ENCODE assay signal across 1 cellular context in genomic region chr1:33117440-33118085, GRCh38.
TF ChIP-seq lines count a peak whose summit lies in the region.

No MANE protein-coding gene starts in this region.

TF ChIP-seq in HepG2, 621 proteins besides CTCF, POLR2A, EP300 and RAD21 (continued from another document):
- TF ChIP-seq ZNF784 (CRISPR knock-in tag; IDR thresholded peaks at IDR 0.05; ENCODE audit: borderline replicate concordance) (no peak), ZNF510 (CRISPR knock-in tag; IDR thresholded peaks at IDR 0.05; ENCODE audit: low read depth) (no peak), SOX6 (IDR thresholded peaks at IDR 0.05) (no peak), SOX6 (CRISPR knock-in tag; IDR thresholded peaks at IDR 0.05) (0 out of 2 replicates have a peak, but pooled peaks have one; percentile 20), ZNF629 (CRISPR knock-in tag; conservative IDR thresholded peaks at IDR 0.05) (peak; percentile 71), MEIS1 (CRISPR knock-in tag; IDR thresholded peaks at IDR 0.05; ENCODE audit: borderline replicate concordance) (no peak), SUZ12 (IDR thresholded peaks at IDR 0.05; ENCODE audit: low read depth, low read length) (no peak), KDM5B (CRISPR knock-in tag; IDR thresholded peaks at IDR 0.05; ENCODE audit: borderline replicate concordance) (0 out of 2 replicates have a peak, but pooled peaks have one; percentile 40), TOPORS (CRISPR knock-in tag; IDR thresholded peaks at IDR 0.05) (no peak), SOX13 (IDR thresholded peaks at IDR 0.05) (no peak), SOX13 (CRISPR knock-in tag; conservative IDR thresholded peaks at IDR 0.05 in 1 of 2, IDR thresholded peaks at IDR 0.05 in 1 of 2) (peak in 1 of 2 experiments; percentile 26; a peak in 1 of 4 replicates), KDM1A (CRISPR knock-in tag; IDR thresholded peaks at IDR 0.05) (peak; percentile 70; the same call in 1 of the 2 replicates)
